In the genomic region with DNA sequence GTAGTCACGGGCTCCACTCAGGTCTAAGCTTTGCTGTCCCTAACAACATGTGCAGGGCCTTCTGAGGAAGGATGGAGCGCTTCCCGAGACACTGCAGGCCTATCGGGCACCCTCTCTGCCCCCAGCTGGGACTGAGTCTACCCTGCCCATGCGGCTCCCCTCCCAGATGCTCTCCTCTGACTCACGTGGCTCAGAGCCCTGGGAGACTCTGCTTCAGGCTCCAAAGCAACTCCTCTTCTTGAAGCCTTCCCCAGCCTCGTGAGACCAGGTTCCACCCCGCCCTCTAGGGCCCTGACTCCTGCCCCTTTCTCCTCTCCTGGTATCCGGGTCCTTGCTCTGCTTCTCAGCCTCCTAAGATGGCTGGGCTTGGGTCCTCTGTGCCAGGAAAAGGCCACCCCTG, we compare ENCODE assay signal across 1 cellular context.
TF ChIP-seq lines count a peak whose summit lies in the region.

No MANE protein-coding gene starts in this region.

TF ChIP-seq in HEK293, 187 proteins besides CTCF, POLR2A, EP300 and RAD21 (continued from another document):
- TF ChIP-seq, protein P1, sequence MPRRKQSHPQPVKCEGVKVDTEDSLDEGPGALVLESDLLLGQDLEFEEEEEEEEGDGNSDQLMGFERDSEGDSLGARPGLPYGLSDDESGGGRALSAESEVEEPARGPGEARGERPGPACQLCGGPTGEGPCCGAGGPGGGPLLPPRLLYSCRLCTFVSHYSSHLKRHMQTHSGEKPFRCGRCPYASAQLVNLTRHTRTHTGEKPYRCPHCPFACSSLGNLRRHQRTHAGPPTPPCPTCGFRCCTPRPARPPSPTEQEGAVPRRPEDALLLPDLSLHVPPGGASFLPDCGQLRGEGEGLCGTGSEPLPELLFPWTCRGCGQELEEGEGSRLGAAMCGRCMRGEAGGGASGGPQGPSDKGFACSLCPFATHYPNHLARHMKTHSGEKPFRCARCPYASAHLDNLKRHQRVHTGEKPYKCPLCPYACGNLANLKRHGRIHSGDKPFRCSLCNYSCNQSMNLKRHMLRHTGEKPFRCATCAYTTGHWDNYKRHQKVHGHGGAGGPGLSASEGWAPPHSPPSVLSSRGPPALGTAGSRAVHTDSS (tag by site-specific recombination; IDR thresholded peaks at IDR 0.05), result no peak
- no peak for TF ChIP-seq ZNF423 (tag by site-specific recombination; IDR thresholded peaks at IDR 0.05)
